In the genomic region with DNA sequence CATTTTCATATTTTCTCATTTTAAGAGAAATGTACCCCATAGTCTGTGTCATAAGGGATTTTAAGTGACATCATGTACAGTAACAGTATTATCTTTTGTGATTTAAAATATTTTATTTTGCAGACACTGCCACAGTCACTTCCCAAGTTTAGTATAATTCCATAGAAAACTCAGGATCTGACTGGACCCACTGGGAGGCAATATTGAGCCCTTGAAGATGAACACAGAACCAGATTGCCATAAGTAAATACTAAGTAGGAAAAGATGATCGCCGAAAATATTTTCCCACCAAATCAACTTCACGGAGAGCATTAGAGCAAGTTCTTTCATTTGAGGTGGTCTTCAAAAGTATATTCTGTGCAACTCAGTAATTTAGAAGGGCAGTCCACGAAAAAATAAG, we compare ENCODE assay signal across 1 cellular context.
TF ChIP-seq lines count a peak whose summit lies in the region.

No MANE protein-coding gene starts in this region.

TF ChIP-seq in HepG2, 621 proteins besides CTCF, POLR2A, EP300 and RAD21 (continued from another document):
- no peak for TF ChIP-seq IRX3 (CRISPR knock-in tag; IDR thresholded peaks at IDR 0.05; ENCODE audit: borderline replicate concordance, low read depth)
- peak; percentile 79 for TF ChIP-seq CREB1 (IDR thresholded peaks at IDR 0.05)
- TF ChIP-seq CREB1 (CRISPR knock-in tag; IDR thresholded peaks at IDR 0.05), result no peak
- no peak for TF ChIP-seq ARNTL (CRISPR knock-in tag; IDR thresholded peaks at IDR 0.05)
- no peak for TF ChIP-seq ZNF230 (CRISPR knock-in tag; IDR thresholded peaks at IDR 0.05)
- no peak for TF ChIP-seq ZMAT3 (CRISPR knock-in tag; conservative IDR thresholded peaks at IDR 0.05)
